20 cellular contexts compared by ENCODE assay signal in genomic region chr17:63224644-63225043, GRCh38.
DNase-seq lines count a peak whose midpoint lies in the region; ATAC-seq, FAIRE-seq and TF ChIP-seq lines count a peak whose summit lies in the region.
"Had no signal": no experiment of that assay in that cellular context is flagged by ENCODE, and none has a peak within 500 bp of the region (broad histone marks: within the 10 kb centered on the region; RNA-seq: fewer than 3 reads in every experiment).

No MANE protein-coding gene starts in this region.

- ATAC-seq in K562, result no peak
- ATAC-seq in HG03196 (IDR thresholded peaks at IDR 0.05; ENCODE audit: unreplicated experiment), result no peak
- ATAC-seq: CD8-positive, alpha-beta T cell; GM23338 had no signal

- H2AFZ ChIP-seq in K562 (ENCODE audit: low read depth, low read length), result no peak overlapping the region
- no peak overlapping the region for H2AFZ ChIP-seq in osteoblast (ENCODE audit: low read length)
- H2AFZ ChIP-seq: GM23338 had no signal

- H3K79me2 ChIP-seq in K562 (ENCODE audit: control insufficient read depth, insufficient read depth, low read length), result no peaks in the 10 kb centered on the region
- peaks cover 25% of the 10 kb centered on the region for H3K79me2 ChIP-seq in osteoblast (ENCODE audit: insufficient read depth, low read length)

- H3K9me3 ChIP-seq in K562 (replicated peaks; ENCODE audit: control insufficient read depth, insufficient read depth, low read depth, low read length) (no peaks in the 10 kb centered on the region), osteoblast (ENCODE audit: low read depth, low read length) (no peaks in the 10 kb centered on the region)
- H3K9me3 ChIP-seq: Caco-2, HAP-1 had no signal

- TF ChIP-seq POLR2A in K562 (conservative IDR thresholded peaks at IDR 0.05), result no peak

- TF ChIP-seq EP300 in K562 (IDR thresholded peaks at IDR 0.05; ENCODE audit: low read length), result no peak

- POLR2A ChIA-PET in K562 (lab: Yijun Ruan, JAX), result no interaction called here

- no peak for FAIRE-seq in K562 (lab: Jason Lieb, UNC)
- FAIRE-seq: GM12891, GM18507 had no signal

- no TSS peak for BruUV-seq in K562 (replicated peaks; lab: Mats Ljungman, UMichigan)

- H4K20me1 ChIP-seq in K562 (replicated peaks; ENCODE audit: control insufficient read depth, insufficient read depth, low read length), result no peaks in the 10 kb centered on the region
- H4K20me1 ChIP-seq in osteoblast (ENCODE audit: insufficient read depth, low read length), result peaks cover 4% of the 10 kb centered on the region
- H4K20me1 ChIP-seq: BLaER1 had no signal

- no peak overlapping the region for H3K4me2 ChIP-seq in K562 (ENCODE audit: insufficient read depth, low read length)
- H3K4me2 ChIP-seq in osteoblast (ENCODE audit: insufficient read depth, low read length), result no peak overlapping the region
- H3K4me2 ChIP-seq: BLaER1, GM23338 had no signal

- no peak for TF ChIP-seq CTCF in K562 (IDR thresholded peaks at IDR 0.05 in 2 of 3, conservative IDR thresholded peaks at IDR 0.05 in 1 of 3; ENCODE audit: insufficient read depth in 2 of 3, low read depth in 1 of 3, low read length in 3 of 3)
- no peak for TF ChIP-seq CTCF in osteoblast (IDR thresholded peaks at IDR 0.05; ENCODE audit: extremely low read depth, low read depth, low read length)
- no peak for TF ChIP-seq CTCF in GM10266 (IDR thresholded peaks at IDR 0.05; ENCODE audit: control insufficient read depth, insufficient read depth, low read depth, missing control alignments)

- DNase-seq in EL (peak; percentile 2), M059J (ENCODE audit: low read depth) (peak; percentile 7), K562 (ENCODE audit: extremely low read depth in 1 of 4, low spot score in 3 of 4) (peak in 1 of 4 experiments; percentile 6), osteoblast (ENCODE audit: insufficient read length, low spot score, missing footprints) (peak; percentile 23), GM10266 (ENCODE audit: extremely low spot score) (no peak), NCI-H1092 (lab: John Stamatoyannopoulos, UW) (no peak), occipital lobe (lab: John Stamatoyannopoulos, UW) (no peak)
- DNase-seq: Caco-2; CD4-positive, CD25-positive, alpha-beta regulatory T cell; CD8-positive, alpha-beta T cell; DMS153; DND-41; GDM1 had no signal

- CTCF ChIA-PET in K562 (lab: Yijun Ruan, JAX; ENCODE audit: low intra/inter-chr PET ratio), result no interaction called here

- in situ Hi-C loops in K562 (cut with MboI), result no loop called here

- H3K4me3 ChIP-seq in K562 (no peak overlapping the region), osteoblast (ENCODE audit: insufficient read depth, low read length) (no peak overlapping the region)
- H3K4me3 ChIP-seq: BLaER1, GM23338, HAP-1 had no signal

- H3K27ac ChIP-seq in K562 (ENCODE audit: extremely low read depth, low read depth, low read length) (no peak overlapping the region), osteoblast (ENCODE audit: low read depth, low read length) (no peak overlapping the region)
- H3K27ac ChIP-seq: BLaER1, C4-2B had no signal

- intact Hi-C loops in K562 (cut with micrococcal nuclease), result loop anchor here (10.0 kb wide), 1 partner anchor 180 kb away; no protein-coding TSS in a partner anchor

- TF ChIP-seq RAD21 in K562 (CRISPR knock-in tag; conservative IDR thresholded peaks at IDR 0.05 in 1 of 2, IDR thresholded peaks at IDR 0.05 in 1 of 2), result no peak

- no peak overlapping the region for H3K9ac ChIP-seq in K562 (ENCODE audit: insufficient read depth in 1 of 2, low read depth in 2 of 2, low read length in 2 of 2)
- H3K9ac ChIP-seq: BLaER1 had no signal

- no peaks in the 10 kb centered on the region for H3K4me1 ChIP-seq in K562 (replicated peaks in 1 of 2; ENCODE audit: control insufficient read depth in 2 of 2, insufficient read depth in 2 of 2, low read length in 2 of 2)
- no peaks in the 10 kb centered on the region for H3K4me1 ChIP-seq in osteoblast (ENCODE audit: insufficient read depth, low read length)
- H3K4me1 ChIP-seq: BLaER1, Caco-2, HAP-1 had no signal

- H3K9me1 ChIP-seq in K562 (ENCODE audit: control insufficient read depth, insufficient read depth, low read length), result no peaks in the 10 kb centered on the region

- H3K36me3 ChIP-seq in K562 (ENCODE audit: control insufficient read depth, insufficient read depth, low read length) (no peaks in the 10 kb centered on the region), osteoblast (ENCODE audit: insufficient read depth, low read length) (no peaks in the 10 kb centered on the region)
- H3K36me3 ChIP-seq: BLaER1, HAP-1 had no signal

- H3K27me3 ChIP-seq in K562 (ENCODE audit: control insufficient read depth in 2 of 2, insufficient read depth in 2 of 2, low read length in 2 of 2), result no peaks in the 10 kb centered on the region
- no peaks in the 10 kb centered on the region for H3K27me3 ChIP-seq in osteoblast (ENCODE audit: insufficient read depth, low read length)
- H3K27me3 ChIP-seq: BLaER1 had no signal

TF ChIP-seq in K562, 482 proteins besides CTCF, POLR2A, EP300 and RAD21:
- TF ChIP-seq JUND (IDR thresholded peaks at IDR 0.05; ENCODE audit: borderline replicate concordance, low read depth, low read length), result peak; percentile 21; the same call in 1 of the 2 replicates
- TF ChIP-seq JUND (tag; IDR thresholded peaks at IDR 0.05; ENCODE audit: borderline replicate concordance, low read depth, low read length), result peak; percentile 14; the same call in 1 of the 3 replicates
- no peak for TF ChIP-seq ZNF785 (CRISPR knock-in tag; IDR thresholded peaks at IDR 0.05)
- TF ChIP-seq MEIS2 (IDR thresholded peaks at IDR 0.05; ENCODE audit: partially characterized antibody), result peak; percentile 61
- TF ChIP-seq FOSL1 (tag; conservative IDR thresholded peaks at IDR 0.05), result peak; percentile 74

Comparison
In these comparisons a context has a peak if more than half of its experiments do, and no peak if none do; other contexts are left out.
1. DNase-seq: peak in EL (single experiment), M059J (single experiment) and osteoblast (single experiment); none in GM10266 (single experiment), NCI-H1092 (single experiment) and occipital lobe (single experiment).